In the genomic region with DNA sequence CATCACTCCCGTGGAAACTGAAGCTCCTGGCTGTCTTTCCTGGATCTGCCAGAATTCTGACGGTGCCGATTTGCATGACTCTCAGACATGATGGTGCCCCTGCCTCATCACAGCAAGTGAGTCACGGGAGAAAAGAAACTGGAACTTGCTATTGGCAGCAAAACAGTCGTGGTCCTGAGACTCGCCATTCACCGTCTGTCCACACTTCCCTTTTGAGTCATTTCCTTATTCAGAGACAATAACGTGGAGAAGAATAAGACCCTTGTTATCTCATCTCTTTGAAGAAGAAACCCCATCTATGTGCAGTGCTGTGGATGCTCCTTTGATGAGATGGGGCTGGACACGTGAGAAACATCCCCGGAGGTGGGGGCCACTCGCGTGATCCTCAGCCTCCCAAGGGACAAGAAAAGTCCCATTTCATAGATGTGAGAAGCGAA, we compare ENCODE assay signal across 8 cellular contexts. TPM values are rescaled to one million over a fixed set of nuclear protein-coding genes. Genes with fewer than 3 reads are reported as not detected.
DNase-seq lines count a peak whose midpoint lies in the region; ATAC-seq and TF ChIP-seq lines count a peak whose summit lies in the region.

No MANE protein-coding gene starts in this region.

- no peak overlapping the region for H3K27ac ChIP-seq in psoas muscle

- CTCF ChIA-PET in activated CD4-positive, alpha-beta memory T cell treated with anti-CD3 and anti-CD28 coated beads for 36 hours (lab: Charles Lee): no interaction called here

- H3K4me1 Mint-ChIP-seq in CD14-positive monocyte: peaks cover 37% of the 10 kb centered on the region
- peaks cover 24% of the 10 kb centered on the region for H3K4me1 Mint-ChIP-seq in activated CD4-positive, alpha-beta memory T cell treated with anti-CD3 and anti-CD28 coated beads for 36 hours (ENCODE audit: low read depth)

- intact Hi-C loops in CD14-positive monocyte (cut with micrococcal nuclease): loop anchor here in 1 of 2 donors (5.0 kb wide), 1 partner anchor 61 kb away; no protein-coding TSS in a partner anchor
- intact Hi-C loops in activated CD4-positive, alpha-beta memory T cell treated with anti-CD3 and anti-CD28 coated beads for 36 hours (cut with micrococcal nuclease): loop anchor here (1.0 to 5.0 kb wide), 3 partner anchors 107 to 321 kb away; no protein-coding TSS in a partner anchor
- intact Hi-C loops in psoas muscle (cut with DNase I): no loop called here
- intact Hi-C loops in posterior vena cava (cut with DNase I): no loop called here

- no peaks in the 10 kb centered on the region for H3K4me1 ChIP-seq in psoas muscle

- H3K36me3 ChIP-seq in psoas muscle (ENCODE audit: insufficient read depth in 1 of 2, low read depth in 1 of 2): no peaks in the 10 kb centered on the region

- ATAC-seq in GM19043 (IDR thresholded peaks at IDR 0.05; ENCODE audit: low read depth, unreplicated experiment) (peak; percentile 50), HG03196 (IDR thresholded peaks at IDR 0.05; ENCODE audit: unreplicated experiment) (peak; percentile 55), psoas muscle (no peak)

- H3K9me3 ChIP-seq in psoas muscle: no peaks in the 10 kb centered on the region

- H3K4me3 Mint-ChIP-seq in CD14-positive monocyte: peak overlapping the region; percentile 56 to 79
- H3K4me3 Mint-ChIP-seq in activated CD4-positive, alpha-beta memory T cell treated with anti-CD3 and anti-CD28 coated beads for 36 hours: peak overlapping the region; percentile 8

- POLR2A ChIA-PET in activated CD4-positive, alpha-beta memory T cell treated with anti-CD3 and anti-CD28 coated beads for 36 hours (lab: Charles Lee): interaction anchor here (0.6 kb wide), 1 partner anchor 197 kb away, joined by 3 read pairs; no protein-coding TSS in a partner anchor

- peak overlapping the region; percentile 24 for H3K4me3 ChIP-seq in psoas muscle

- peaks cover 0 to 3% (median 2%) of the 10 kb centered on the region in 3 donors for H3K27me3 Mint-ChIP-seq in CD14-positive monocyte (ENCODE audit: low read depth in 3 of 3)
- H3K27me3 Mint-ChIP-seq in activated CD4-positive, alpha-beta memory T cell treated with anti-CD3 and anti-CD28 coated beads for 36 hours: peaks cover 2% of the 10 kb centered on the region

- H3K36me3 Mint-ChIP-seq in CD14-positive monocyte: no peaks in the 10 kb centered on the region
- H3K36me3 Mint-ChIP-seq in activated CD4-positive, alpha-beta memory T cell treated with anti-CD3 and anti-CD28 coated beads for 36 hours: no peaks in the 10 kb centered on the region

- WGBS in psoas muscle, 3 donors: 31 to 41% (median 37%) methylated on average over 13 of the region's 13 CpGs

- DNase-seq in CD14-positive monocyte (ENCODE audit: low spot score) (peak; percentile 87), psoas muscle (no peak), GOT3 (lab: John Stamatoyannopoulos, UW) (no peak), posterior vena cava (ENCODE audit: low spot score) (no peak), NCI-H69 (lab: John Stamatoyannopoulos, UW) (no peak)
- DNase-seq in activated CD4-positive, alpha-beta memory T cell treated with anti-CD3 and anti-CD28 coated beads for 36 hours: peak; percentile 43

- peaks cover 0 to 14% (median 4%) of the 10 kb centered on the region in 3 donors for H3K27me3 ChIP-seq in psoas muscle (ENCODE audit: insufficient read depth in 3 of 3, low read length in 2 of 3)

- H3K9me3 Mint-ChIP-seq in CD14-positive monocyte: peaks cover 0 to 2% (median 0%) of the 10 kb centered on the region in 7 donors
- no peaks in the 10 kb centered on the region for H3K9me3 Mint-ChIP-seq in activated CD4-positive, alpha-beta memory T cell treated with anti-CD3 and anti-CD28 coated beads for 36 hours

- H3K27ac Mint-ChIP-seq in CD14-positive monocyte: peak overlapping the region; percentile 57 to 92 (median 80)
- no peak overlapping the region for H3K27ac Mint-ChIP-seq in activated CD4-positive, alpha-beta memory T cell treated with anti-CD3 and anti-CD28 coated beads for 36 hours

- TF ChIP-seq CTCF in CD14-positive monocyte (IDR thresholded peaks at IDR 0.05): no peak
- TF ChIP-seq CTCF in psoas muscle (IDR thresholded peaks at IDR 0.05): no peak

RNA-seq across cellular contexts. Expression of a gene that starts 4.2 kb away (rescaled TPM):
- polyA plus RNA-seq in CD14-positive monocyte (not detected), psoas muscle (not detected)
- not detected for total RNA-seq in activated CD4-positive, alpha-beta memory T cell treated with anti-CD3 and anti-CD28 coated beads for 36 hours
- total RNA-seq in psoas muscle (not detected), posterior vena cava (not detected)

RNA-seq across cellular contexts. Expression of a gene that starts 30.6 kb away (rescaled TPM):
- polyA plus RNA-seq in CD14-positive monocyte (under 1 TPM; 0.07 to 0.43 TPM), psoas muscle (under 1 TPM in 2 of 3 donors, not detected in 1; 0.01 to 0.05 TPM)
- 1 to 10 TPM; 5.1 to 7.4 TPM for total RNA-seq in activated CD4-positive, alpha-beta memory T cell treated with anti-CD3 and anti-CD28 coated beads for 36 hours
- total RNA-seq in psoas muscle (not detected), posterior vena cava (not detected)

Comparison
In these comparisons a context has a peak if more than half of its experiments do, and no peak if none do; other contexts are left out.
1. DNase-seq: peak in CD14-positive monocyte (single experiment) and activated CD4-positive, alpha-beta memory T cell treated with anti-CD3 and anti-CD28 coated beads for 36 hours (single experiment); none in psoas muscle (0 of 2), GOT3 (single experiment), posterior vena cava (single experiment) and NCI-H69 (single experiment).
2. ATAC-seq: peak in GM19043 (single experiment) and HG03196 (single experiment); none in psoas muscle (0 of 4).
3. RNA of a gene that starts 30.6 kb away (total RNA-seq): 5.1 to 7.4 TPM in activated CD4-positive, alpha-beta memory T cell treated with anti-CD3 and anti-CD28 coated beads for 36 hours; not detected in posterior vena cava and not detected in psoas muscle; every median in the first group is over 4 times any median in the second.